Comparison of ENCODE assay signal across 12 cellular contexts in genomic region chr3:119669906-119670570, GRCh38. TPM values are rescaled to one million over a fixed set of nuclear protein-coding genes. Genes with fewer than 3 reads are reported as not detected.
A peak's percentile ranks its signal among the peaks of the same experiment; 100 is the strongest.
DNase-seq lines count a peak whose midpoint lies in the region; ATAC-seq, FAIRE-seq and TF ChIP-seq lines count a peak whose summit lies in the region.
"Had no signal": no experiment of that assay in that cellular context is flagged by ENCODE, and none has a peak within 500 bp of the region (broad histone marks: within the 10 kb centered on the region; RNA-seq: fewer than 3 reads in every experiment).

No MANE protein-coding gene starts in this region.

- BruUV-seq in HepG2 (replicated peaks; lab: Mats Ljungman, UMichigan), result no TSS peak

- H3K4me1 ChIP-seq in liver (ENCODE audit: control insufficient read depth in 4 of 4, insufficient read depth in 4 of 4, low read length in 3 of 4) (peaks cover 0 to 1% (median 0%) of the 10 kb centered on the region in 4 donors), HepG2 (ENCODE audit: insufficient read depth, low read length) (no peaks in the 10 kb centered on the region), right cardiac atrium (ENCODE audit: control insufficient read depth, insufficient read depth, low read length) (no peaks in the 10 kb centered on the region), urinary bladder (ENCODE audit: insufficient read depth) (no peaks in the 10 kb centered on the region), upper lobe of left lung (peaks cover 5 to 14% (median 9%) of the 10 kb centered on the region in 4 donors)

- H3K4me3 ChIP-seq in liver (ENCODE audit: low read depth in 1 of 3, low read length in 3 of 3) (no peak overlapping the region), HepG2 (replicated peaks in 1 of 3; ENCODE audit: insufficient read depth in 1 of 3, low read depth in 2 of 3, low read length in 3 of 3) (no peak overlapping the region), right cardiac atrium (ENCODE audit: low read length) (no peak overlapping the region), urinary bladder (ENCODE audit: low read depth, low read length) (no peak overlapping the region), upper lobe of left lung (no peak overlapping the region)
- H3K4me3 ChIP-seq: transverse colon had no signal

- no peak for TF ChIP-seq EP300 in HepG2 (IDR thresholded peaks at IDR 0.05; ENCODE audit: low read depth in 2 of 2, low read length in 2 of 2)
- TF ChIP-seq EP300 in HepG2 (CRISPR knock-in tag; IDR thresholded peaks at IDR 0.05; ENCODE audit: borderline replicate concordance), result no peak
- TF ChIP-seq EP300 in upper lobe of left lung (IDR thresholded peaks at IDR 0.05), result no peak

- in situ Hi-C loops in HepG2 (cut with HindIII; ENCODE audit: extremely low pct_ligation_motif_present, low pct_unique_long_range_greater_than_20kb), result no loop called here

- H3K9ac ChIP-seq in liver (ENCODE audit: low read depth in 1 of 2, low read length in 2 of 2) (no peak overlapping the region), HepG2 (ENCODE audit: insufficient read depth, low read depth, low read length) (no peak overlapping the region)

- H3K27me3 Mint-ChIP-seq in activated naive CD8-positive, alpha-beta T cell, result no peaks in the 10 kb centered on the region
- H3K27me3 Mint-ChIP-seq in WTC11 (ENCODE audit: low read depth), result no peaks in the 10 kb centered on the region

- TF ChIP-seq POLR2A in HepG2 (IDR thresholded peaks at IDR 0.05; ENCODE audit: insufficient read depth in 1 of 2, low read depth in 2 of 2, low read length in 2 of 2) (no peak), upper lobe of left lung (IDR thresholded peaks at IDR 0.05) (no peak)

- no peak for TF ChIP-seq RAD21 in liver (IDR thresholded peaks at IDR 0.05)
- TF ChIP-seq RAD21 in HepG2 (CRISPR knock-in tag; IDR thresholded peaks at IDR 0.05), result no peak

- H3K27me3 ChIP-seq in liver (ENCODE audit: control insufficient read depth in 4 of 4, insufficient read depth in 4 of 4, low read length in 3 of 4) (no peaks in the 10 kb centered on the region), HepG2 (ENCODE audit: control insufficient read depth in 1 of 2, insufficient read depth in 2 of 2, low read length in 2 of 2) (no peaks in the 10 kb centered on the region), right cardiac atrium (ENCODE audit: control insufficient read depth, insufficient read depth) (no peaks in the 10 kb centered on the region), upper lobe of left lung (no peaks in the 10 kb centered on the region)
- H3K27me3 ChIP-seq: transverse colon had no signal

- CTCF ChIA-PET in HepG2 (lab: Yijun Ruan, JAX; ENCODE audit: low intra/inter-chr PET ratio, low total read pairs) (no interaction called here), WTC11 (lab: Charles Lee) (interaction anchor here (1.2 kb wide), 1 partner anchor 70 kb away, joined by 5 read pairs; no protein-coding TSS in a partner anchor)

- WGBS in liver, result 92% methylated on average over 5 of the region's 5 CpGs
- 97% methylated on average over 5 of the region's 5 CpGs for WGBS in HepG2 (ENCODE audit: low lambda C conversion rate)
- WGBS in right cardiac atrium, result 92% methylated on average over 5 of the region's 5 CpGs
- 88% methylated on average over 5 of the region's 5 CpGs for WGBS in urinary bladder
- WGBS in upper lobe of left lung, 2 donors, result 90 to 91% methylated on average over 5 of the region's 5 CpGs

- H3K9me3 ChIP-seq in liver (ENCODE audit: control insufficient read depth in 4 of 4, low read length in 3 of 4) (no peaks in the 10 kb centered on the region), HepG2 (ENCODE audit: low read length) (no peaks in the 10 kb centered on the region), right cardiac atrium (ENCODE audit: control insufficient read depth, low read length) (no peaks in the 10 kb centered on the region), upper lobe of left lung (no peaks in the 10 kb centered on the region)
- H3K9me3 ChIP-seq: transverse colon had no signal

- POLR2A ChIA-PET in HepG2 (lab: Yijun Ruan, JAX), result no interaction called here
- POLR2A ChIA-PET in WTC11 (lab: Charles Lee), result no interaction called here

- H3K36me3 ChIP-seq in liver (ENCODE audit: control insufficient read depth in 4 of 4, insufficient read depth in 3 of 4, low read depth in 1 of 4, low read length in 3 of 4) (peaks cover 8 to 34% (median 25%) of the 10 kb centered on the region in 4 donors), HepG2 (replicated peaks in 1 of 2; ENCODE audit: control insufficient read depth in 1 of 2, insufficient read depth in 2 of 2, low read length in 2 of 2) (peaks cover 4 to 26% of the 10 kb centered on the region in 2 experiments; a peak in 4 of 5 replicates), urinary bladder (ENCODE audit: insufficient read depth) (peaks cover 10% of the 10 kb centered on the region), upper lobe of left lung (peaks cover 4 to 59% (median 16%) of the 10 kb centered on the region in 4 donors)

- H3K79me2 ChIP-seq in HepG2 (ENCODE audit: insufficient read depth, low read length), result no peaks in the 10 kb centered on the region

- TF ChIP-seq CTCF in liver (IDR thresholded peaks at IDR 0.05; ENCODE audit: low read depth, low read length, missing input control), result no peak
- no peak for TF ChIP-seq CTCF in HepG2 (CRISPR knock-in tag; IDR thresholded peaks at IDR 0.05)
- no peak for TF ChIP-seq CTCF in upper lobe of left lung (IDR thresholded peaks at IDR 0.05)
- no peak for TF ChIP-seq CTCF in WTC11 (IDR thresholded peaks at IDR 0.05)

- peaks cover 2% of the 10 kb centered on the region for H3K36me3 Mint-ChIP-seq in activated naive CD8-positive, alpha-beta T cell
- peaks cover 34% of the 10 kb centered on the region for H3K36me3 Mint-ChIP-seq in WTC11

- DNase-seq in HepG2 (ENCODE audit: low spot score) (no peak), right cardiac atrium (no peak), upper lobe of left lung (no peak), WTC11 (ENCODE audit: low spot score) (no peak)
- DNase-seq: activated CD8-positive, alpha-beta memory T cell treated with anti-CD3 and anti-CD28 coated beads, Interleukin-2, amount 50 U/mL, for 48 hours; NCI-H446 treated with DMSO at 0.1 percent for 48 hours; transverse colon had no signal

- H3K4me2 ChIP-seq in HepG2 (ENCODE audit: low read depth, low read length), result no peak overlapping the region

- peaks cover 26% of the 10 kb centered on the region for H3K4me1 Mint-ChIP-seq in activated naive CD8-positive, alpha-beta T cell (ENCODE audit: low read depth)
- H3K4me1 Mint-ChIP-seq in WTC11, result peaks cover 13% of the 10 kb centered on the region

- ATAC-seq in HepG2 (no peak), right cardiac atrium (peak; percentile 38 to 44), upper lobe of left lung (ENCODE audit: low FRiP score in 2 of 2) (no peak), WTC11 (no peak), GM21390 (IDR thresholded peaks at IDR 0.05; ENCODE audit: unreplicated experiment) (no peak)

- H3K27ac Mint-ChIP-seq in activated naive CD8-positive, alpha-beta T cell, result peak overlapping the region; percentile 55
- no peak overlapping the region for H3K27ac Mint-ChIP-seq in WTC11

- intact Hi-C loops in HepG2 (cut with micrococcal nuclease; ENCODE audit: unreplicated experiment), result no loop called here
- intact Hi-C loops in right cardiac atrium (cut with DNase I), result loop anchor here in 2 of 4 donors (10.0 kb wide), 1 partner anchor 65 kb away; no protein-coding TSS in a partner anchor

- no peak overlapping the region for H2AFZ ChIP-seq in HepG2 (ENCODE audit: low read length)

- H3K4me3 Mint-ChIP-seq in activated naive CD8-positive, alpha-beta T cell, result no peak overlapping the region
- no peak overlapping the region for H3K4me3 Mint-ChIP-seq in WTC11

- H3K27ac ChIP-seq in liver (ENCODE audit: low read depth in 1 of 2, low read length in 2 of 2) (no peak overlapping the region), HepG2 (ENCODE audit: extremely low read length, insufficient read depth, low read length) (no peak overlapping the region), right cardiac atrium (ENCODE audit: low read length) (peak overlapping the region; percentile 17), urinary bladder (ENCODE audit: low read depth) (peak overlapping the region; percentile 38), upper lobe of left lung (peak overlapping the region in 2 of 4 donors; percentile 51 to 71)
- H3K27ac ChIP-seq: epithelial cell of prostate, transverse colon had no signal

- H4K20me1 ChIP-seq in HepG2 (ENCODE audit: insufficient read depth, low read length), result no peaks in the 10 kb centered on the region

- H3K9me3 Mint-ChIP-seq in activated naive CD8-positive, alpha-beta T cell (ENCODE audit: low read depth), result no peaks in the 10 kb centered on the region
- no peaks in the 10 kb centered on the region for H3K9me3 Mint-ChIP-seq in WTC11

- no peak for FAIRE-seq in HepG2 (lab: Jason Lieb, UNC)

RNA-seq across cellular contexts. Expression of gene COX17, which starts 7.2 kb away (rescaled TPM):
- total RNA-seq in liver (10 to 100 TPM; 10.3 to 30.6 TPM), HepG2 (2016; rRNA removed; fragmentation: Illumina TruSeq; extraction: Trizol) (51.0 and 66.2 TPM in 2 replicates), right cardiac atrium (100 to 1,000 TPM; 108 to 138 (median 132) TPM), urinary bladder (20.6 TPM), upper lobe of left lung (10 to 100 TPM; 32.3 to 60.8 (median 51.8) TPM), WTC11 (2021) (49.7 to 56.0 TPM (median 50.3 TPM) in 3 replicates)
- polyA plus RNA-seq in liver (100 to 1,000 TPM in 1 of 2 donors, 10 to 100 TPM in 1; 67.3 to 164 TPM), HepG2 (2011; rRNA removed) (34.3 and 41.4 TPM in 2 replicates), right cardiac atrium (622 TPM), urinary bladder (86.6 TPM)
- total RNA-seq in HepG2 (2016; cell fraction: cytosol; rRNA removed; fragmentation: Illumina TruSeq; extraction: Trizol; ENCODE audit: low read depth), result 38.5 and 43.1 TPM in 2 replicates
- total RNA-seq in HepG2 (2016; cell fraction: insoluble cytoplasmic fraction; rRNA removed; fragmentation: Illumina TruSeq; extraction: Trizol), result 55.5 and 63.3 TPM in 2 replicates
- total RNA-seq in HepG2 (2016; cell fraction: membrane; rRNA removed; fragmentation: Illumina TruSeq; extraction: Trizol), result 51.7 and 64.0 TPM in 2 replicates
- 20.8 and 27.4 TPM in 2 replicates for total RNA-seq in HepG2 (2016; cell fraction: nucleus; rRNA removed; fragmentation: Illumina TruSeq; extraction: Trizol)
- 19.2 and 23.8 TPM in 2 replicates for polyA plus RNA-seq in HepG2 (2011; cell fraction: cytosol; rRNA removed)
- 7.0 and 8.8 TPM in 2 replicates for polyA plus RNA-seq in HepG2 (2011; cell fraction: nucleus; rRNA removed)
- polyA plus RNA-seq in HepG2 (2012), result 39.2 and 39.8 TPM in 2 replicates
- polyA plus RNA-seq in HepG2 (2016; cell fraction: cytosol; fragmentation: Illumina TruSeq; extraction: Trizol; ENCODE audit: low read depth), result 52.8 and 70.6 TPM in 2 replicates
- polyA plus RNA-seq in HepG2 (2016; cell fraction: insoluble cytoplasmic fraction; fragmentation: Illumina TruSeq; extraction: Trizol; ENCODE audit: low read depth), result 95.8 and 101 TPM in 2 replicates
- polyA plus RNA-seq in HepG2 (2016; cell fraction: membrane; fragmentation: Illumina TruSeq; extraction: Trizol; ENCODE audit: low read depth), result 68.1 and 83.6 TPM in 2 replicates
- polyA plus RNA-seq in HepG2 (2016; cell fraction: nucleus; fragmentation: Illumina TruSeq; extraction: Trizol; ENCODE audit: insufficient read depth, low read depth), result 44.3 and 48.4 TPM in 2 replicates
- 7.3 and 16.0 TPM in 2 replicates for polyA minus RNA-seq in HepG2 (2011; rRNA and poly(A)+ RNA removed; ENCODE audit: low replicate concordance)
- polyA minus RNA-seq in HepG2 (2011; cell fraction: cytosol; rRNA and poly(A)+ RNA removed), result 5.7 and 6.1 TPM in 2 replicates
- polyA minus RNA-seq in HepG2 (2011; cell fraction: nucleus; rRNA and poly(A)+ RNA removed), result 23.8 and 24.9 TPM in 2 replicates

RNA-seq across cellular contexts. Expression of gene POPDC2, which starts 9.6 kb away (rescaled TPM):
- total RNA-seq in liver, result 1 to 10 TPM in 1 of 2 donors, under 1 TPM in 1; 0.37 to 1.1 TPM
- under 1 TPM; 0.16 to 0.54 TPM for polyA plus RNA-seq in liver
- 0.18 TPM in 1 of 2 replicates, not detected in the other for total RNA-seq in HepG2 (2016; rRNA removed; fragmentation: Illumina TruSeq; extraction: Trizol)
- total RNA-seq in HepG2 (2016; cell fraction: cytosol; rRNA removed; fragmentation: Illumina TruSeq; extraction: Trizol; ENCODE audit: low read depth), result not detected in 2 replicates
- total RNA-seq in HepG2 (2016; cell fraction: insoluble cytoplasmic fraction; rRNA removed; fragmentation: Illumina TruSeq; extraction: Trizol), result 0.10 and 0.32 TPM in 2 replicates
- total RNA-seq in HepG2 (2016; cell fraction: membrane; rRNA removed; fragmentation: Illumina TruSeq; extraction: Trizol), result 0.25 TPM in 1 of 2 replicates, not detected in the other
- total RNA-seq in HepG2 (2016; cell fraction: nucleus; rRNA removed; fragmentation: Illumina TruSeq; extraction: Trizol), result 0.47 and 0.97 TPM in 2 replicates
- 0.55 and 0.58 TPM in 2 replicates for polyA plus RNA-seq in HepG2 (2011; rRNA removed)
- 0.13 and 0.26 TPM in 2 replicates for polyA plus RNA-seq in HepG2 (2011; cell fraction: cytosol; rRNA removed)
- polyA plus RNA-seq in HepG2 (2011; cell fraction: nucleus; rRNA removed), result 1.2 and 2.5 TPM in 2 replicates
- 0.28 and 0.46 TPM in 2 replicates for polyA plus RNA-seq in HepG2 (2012)
- not detected in 2 replicates for polyA plus RNA-seq in HepG2 (2016; cell fraction: cytosol; fragmentation: Illumina TruSeq; extraction: Trizol; ENCODE audit: low read depth)
- 0.13 and 0.19 TPM in 2 replicates for polyA plus RNA-seq in HepG2 (2016; cell fraction: insoluble cytoplasmic fraction; fragmentation: Illumina TruSeq; extraction: Trizol; ENCODE audit: low read depth)
- not detected in 2 replicates for polyA plus RNA-seq in HepG2 (2016; cell fraction: membrane; fragmentation: Illumina TruSeq; extraction: Trizol; ENCODE audit: low read depth)
- 1.1 and 2.1 TPM in 2 replicates for polyA plus RNA-seq in HepG2 (2016; cell fraction: nucleus; fragmentation: Illumina TruSeq; extraction: Trizol; ENCODE audit: insufficient read depth, low read depth)
- 0.21 and 2.3 TPM in 2 replicates for polyA minus RNA-seq in HepG2 (2011; rRNA and poly(A)+ RNA removed; ENCODE audit: low replicate concordance)
- polyA minus RNA-seq in HepG2 (2011; cell fraction: cytosol; rRNA and poly(A)+ RNA removed), result not detected in 2 replicates
- 2.2 and 3.1 TPM in 2 replicates for polyA minus RNA-seq in HepG2 (2011; cell fraction: nucleus; rRNA and poly(A)+ RNA removed)
- 100 to 1,000 TPM; 348 to 827 (median 453) TPM for total RNA-seq in right cardiac atrium
- polyA plus RNA-seq in right cardiac atrium, result 504 TPM
- total RNA-seq in urinary bladder, result 11.5 TPM
- 65.7 TPM for polyA plus RNA-seq in urinary bladder
- total RNA-seq in upper lobe of left lung, result 1 to 10 TPM; 2.0 to 5.2 (median 2.2) TPM
- total RNA-seq in WTC11 (2021), result 0.48 to 0.64 TPM (median 0.53 TPM) in 3 replicates

RNA-seq across cellular contexts. Expression of gene CFAP91, which starts 32.8 kb away (rescaled TPM):
- total RNA-seq in liver, result 1 to 10 TPM in 1 of 2 donors, under 1 TPM in 1; 0.23 to 1.3 TPM
- polyA plus RNA-seq in liver, result under 1 TPM; 0.48 to 0.63 TPM
- total RNA-seq in HepG2 (2016; rRNA removed; fragmentation: Illumina TruSeq; extraction: Trizol), result not detected in 2 replicates
- total RNA-seq in HepG2 (2016; cell fraction: cytosol; rRNA removed; fragmentation: Illumina TruSeq; extraction: Trizol; ENCODE audit: low read depth), result not detected in 2 replicates
- total RNA-seq in HepG2 (2016; cell fraction: insoluble cytoplasmic fraction; rRNA removed; fragmentation: Illumina TruSeq; extraction: Trizol), result not detected in 2 replicates
- total RNA-seq in HepG2 (2016; cell fraction: membrane; rRNA removed; fragmentation: Illumina TruSeq; extraction: Trizol), result not detected in 2 replicates
- not detected in 2 replicates for total RNA-seq in HepG2 (2016; cell fraction: nucleus; rRNA removed; fragmentation: Illumina TruSeq; extraction: Trizol)
- not detected in 2 replicates for polyA plus RNA-seq in HepG2 (2011; rRNA removed)
- not detected in 2 replicates for polyA plus RNA-seq in HepG2 (2011; cell fraction: cytosol; rRNA removed)
- polyA plus RNA-seq in HepG2 (2011; cell fraction: nucleus; rRNA removed), result not detected in 2 replicates
- polyA plus RNA-seq in HepG2 (2012), result not detected in 2 replicates
- not detected in 2 replicates for polyA plus RNA-seq in HepG2 (2016; cell fraction: cytosol; fragmentation: Illumina TruSeq; extraction: Trizol; ENCODE audit: low read depth)
- polyA plus RNA-seq in HepG2 (2016; cell fraction: insoluble cytoplasmic fraction; fragmentation: Illumina TruSeq; extraction: Trizol; ENCODE audit: low read depth), result not detected in 2 replicates
- polyA plus RNA-seq in HepG2 (2016; cell fraction: membrane; fragmentation: Illumina TruSeq; extraction: Trizol; ENCODE audit: low read depth), result not detected in 2 replicates
- not detected in 2 replicates for polyA plus RNA-seq in HepG2 (2016; cell fraction: nucleus; fragmentation: Illumina TruSeq; extraction: Trizol; ENCODE audit: insufficient read depth, low read depth)
- not detected in 2 replicates for polyA minus RNA-seq in HepG2 (2011; rRNA and poly(A)+ RNA removed; ENCODE audit: low replicate concordance)
- not detected in 2 replicates for polyA minus RNA-seq in HepG2 (2011; cell fraction: cytosol; rRNA and poly(A)+ RNA removed)
- polyA minus RNA-seq in HepG2 (2011; cell fraction: nucleus; rRNA and poly(A)+ RNA removed), result not detected in 2 replicates
- total RNA-seq in right cardiac atrium, result 1 to 10 TPM in 3 of 4 donors, under 1 TPM in 1; 0.80 to 1.7 (median 1.3) TPM
- polyA plus RNA-seq in right cardiac atrium, result 0.50 TPM
- 2.6 TPM for total RNA-seq in urinary bladder
- 1.4 TPM for polyA plus RNA-seq in urinary bladder
- 10 to 100 TPM in 2 of 6 donors, 1 to 10 TPM in 4; 2.3 to 47.8 (median 6.6) TPM for total RNA-seq in upper lobe of left lung
- total RNA-seq in WTC11 (2021), result 2.2 to 3.5 TPM (median 3.3 TPM) in 3 replicates

Comparison
In these comparisons a context has a peak if more than half of its experiments do, and no peak if none do; other contexts are left out.
1. H3K27ac ChIP-seq: peak in right cardiac atrium (single experiment) and urinary bladder (single experiment); none in liver (0 of 2) and HepG2 (single experiment).
2. ATAC-seq: peak in right cardiac atrium (2 of 2); none in HepG2 (single experiment), upper lobe of left lung (0 of 2), WTC11 (single experiment) and GM21390 (single experiment).
3. RNA of gene POPDC2, which starts 9.6 kb away (total RNA-seq): 348 to 827 TPM in right cardiac atrium; 11.5 TPM in urinary bladder (single experiment), 2.0 to 5.2 TPM in upper lobe of left lung, 0.37 to 1.1 TPM in liver, 0.48 to 0.64 TPM in WTC11 and 0.10 to 0.97 TPM in HepG2; every median in the first group is over 10 times any median in the second.